ENCODE assay signal across 1 cellular context in the genomic region with DNA sequence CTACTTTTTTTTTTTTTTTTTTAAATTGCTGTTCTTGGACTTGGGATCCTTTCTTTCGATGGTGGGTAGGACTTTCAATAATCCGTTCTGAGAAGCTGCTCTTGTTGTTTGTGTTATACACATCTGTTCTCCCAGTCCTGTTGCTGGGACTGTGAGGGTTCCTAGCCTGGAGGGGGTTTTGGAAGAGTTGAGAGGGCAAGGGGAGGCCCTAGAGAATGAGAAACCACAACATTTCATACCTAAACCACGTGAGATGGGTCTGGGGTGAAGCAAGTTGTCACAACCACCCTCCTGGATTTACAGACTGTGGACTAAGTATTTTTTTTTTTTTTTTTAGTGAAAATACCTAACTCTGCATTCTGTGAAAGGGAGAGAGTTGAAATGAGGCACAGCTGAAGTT.
TF ChIP-seq lines count a peak whose summit lies in the region.

No MANE protein-coding gene starts in this region.

TF ChIP-seq in GM23338, 12 proteins besides CTCF, POLR2A, EP300 and RAD21 (continued from another document):
- TF ChIP-seq, protein P1, sequence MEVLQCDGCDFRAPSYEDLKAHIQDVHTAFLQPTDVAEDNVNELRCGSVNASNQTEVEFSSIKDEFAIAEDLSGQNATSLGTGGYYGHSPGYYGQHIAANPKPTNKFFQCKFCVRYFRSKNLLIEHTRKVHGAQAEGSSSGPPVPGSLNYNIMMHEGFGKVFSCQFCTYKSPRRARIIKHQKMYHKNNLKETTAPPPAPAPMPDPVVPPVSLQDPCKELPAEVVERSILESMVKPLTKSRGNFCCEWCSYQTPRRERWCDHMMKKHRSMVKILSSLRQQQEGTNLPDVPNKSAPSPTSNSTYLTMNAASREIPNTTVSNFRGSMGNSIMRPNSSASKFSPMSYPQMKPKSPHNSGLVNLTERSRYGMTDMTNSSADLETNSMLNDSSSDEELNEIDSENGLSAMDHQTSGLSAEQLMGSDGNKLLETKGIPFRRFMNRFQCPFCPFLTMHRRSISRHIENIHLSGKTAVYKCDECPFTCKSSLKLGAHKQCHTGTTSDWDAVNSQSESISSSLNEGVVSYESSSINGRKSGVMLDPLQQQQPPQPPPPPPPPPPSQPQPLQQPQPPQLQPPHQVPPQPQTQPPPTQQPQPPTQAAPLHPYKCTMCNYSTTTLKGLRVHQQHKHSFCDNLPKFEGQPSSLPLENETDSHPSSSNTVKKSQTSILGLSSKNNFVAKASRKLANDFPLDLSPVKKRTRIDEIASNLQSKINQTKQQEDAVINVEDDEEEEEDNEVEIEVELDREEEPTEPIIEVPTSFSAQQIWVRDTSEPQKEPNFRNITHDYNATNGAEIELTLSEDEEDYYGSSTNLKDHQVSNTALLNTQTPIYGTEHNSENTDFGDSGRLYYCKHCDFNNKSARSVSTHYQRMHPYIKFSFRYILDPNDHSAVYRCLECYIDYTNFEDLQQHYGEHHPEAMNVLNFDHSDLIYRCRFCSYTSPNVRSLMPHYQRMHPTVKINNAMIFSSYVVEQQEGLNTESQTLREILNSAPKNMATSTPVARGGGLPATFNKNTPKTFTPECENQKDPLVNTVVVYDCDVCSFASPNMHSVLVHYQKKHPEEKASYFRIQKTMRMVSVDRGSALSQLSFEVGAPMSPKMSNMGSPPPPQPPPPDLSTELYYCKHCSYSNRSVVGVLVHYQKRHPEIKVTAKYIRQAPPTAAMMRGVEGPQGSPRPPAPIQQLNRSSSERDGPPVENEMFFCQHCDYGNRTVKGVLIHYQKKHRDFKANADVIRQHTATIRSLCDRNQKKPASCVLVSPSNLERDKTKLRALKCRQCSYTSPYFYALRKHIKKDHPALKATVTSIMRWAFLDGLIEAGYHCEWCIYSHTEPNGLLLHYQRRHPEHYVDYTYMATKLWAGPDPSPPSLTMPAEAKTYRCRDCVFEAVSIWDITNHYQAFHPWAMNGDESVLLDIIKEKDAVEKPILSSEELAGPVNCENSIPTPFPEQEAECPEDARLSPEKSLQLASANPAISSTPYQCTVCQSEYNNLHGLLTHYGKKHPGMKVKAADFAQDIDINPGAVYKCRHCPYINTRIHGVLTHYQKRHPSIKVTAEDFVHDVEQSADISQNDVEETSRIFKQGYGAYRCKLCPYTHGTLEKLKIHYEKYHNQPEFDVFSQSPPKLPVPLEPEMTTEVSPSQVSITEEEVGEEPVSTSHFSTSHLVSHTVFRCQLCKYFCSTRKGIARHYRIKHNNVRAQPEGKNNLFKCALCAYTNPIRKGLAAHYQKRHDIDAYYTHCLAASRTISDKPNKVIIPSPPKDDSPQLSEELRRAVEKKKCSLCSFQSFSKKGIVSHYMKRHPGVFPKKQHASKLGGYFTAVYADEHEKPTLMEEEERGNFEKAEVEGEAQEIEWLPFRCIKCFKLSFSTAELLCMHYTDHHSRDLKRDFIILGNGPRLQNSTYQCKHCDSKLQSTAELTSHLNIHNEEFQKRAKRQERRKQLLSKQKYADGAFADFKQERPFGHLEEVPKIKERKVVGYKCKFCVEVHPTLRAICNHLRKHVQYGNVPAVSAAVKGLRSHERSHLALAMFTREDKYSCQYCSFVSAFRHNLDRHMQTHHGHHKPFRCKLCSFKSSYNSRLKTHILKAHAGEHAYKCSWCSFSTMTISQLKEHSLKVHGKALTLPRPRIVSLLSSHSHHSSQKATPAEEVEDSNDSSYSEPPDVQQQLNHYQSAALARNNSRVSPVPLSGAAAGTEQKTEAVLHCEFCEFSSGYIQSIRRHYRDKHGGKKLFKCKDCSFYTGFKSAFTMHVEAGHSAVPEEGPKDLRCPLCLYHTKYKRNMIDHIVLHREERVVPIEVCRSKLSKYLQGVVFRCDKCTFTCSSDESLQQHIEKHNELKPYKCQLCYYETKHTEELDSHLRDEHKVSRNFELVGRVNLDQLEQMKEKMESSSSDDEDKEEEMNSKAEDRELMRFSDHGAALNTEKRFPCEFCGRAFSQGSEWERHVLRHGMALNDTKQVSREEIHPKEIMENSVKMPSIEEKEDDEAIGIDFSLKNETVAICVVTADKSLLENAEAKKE (CRISPR knock-in tag; IDR thresholded peaks at IDR 0.05), result no peak
- TF ChIP-seq CREB1 (CRISPR knock-in tag; IDR thresholded peaks at IDR 0.05; ENCODE audit: low read depth) (no peak), JUNB (IDR thresholded peaks at IDR 0.05; ENCODE audit: unreplicated experiment) (no peak), EZH2phosphoT487 (IDR thresholded peaks at IDR 0.05; ENCODE audit: unreplicated experiment) (no peak), ZNF331 (CRISPR knock-in tag; IDR thresholded peaks at IDR 0.05; ENCODE audit: low read depth) (no peak), STAT1 (IDR thresholded peaks at IDR 0.05; ENCODE audit: unreplicated experiment) (no peak), ZNF114 (CRISPR knock-in tag; IDR thresholded peaks at IDR 0.05) (no peak)
